In genomic region chr17:79761894-79762570, GRCh38 we compare ENCODE assay signal across 23 cellular contexts. TPM values are rescaled to one million over a fixed set of nuclear protein-coding genes. Genes with fewer than 3 reads are reported as not detected.
DNase-seq lines count a peak whose midpoint lies in the region; ATAC-seq, FAIRE-seq and TF ChIP-seq lines count a peak whose summit lies in the region.
"Had no signal": no experiment of that assay in that cellular context is flagged by ENCODE, and none has a peak within 500 bp of the region (broad histone marks: within the 10 kb centered on the region; RNA-seq: fewer than 3 reads in every experiment).

No MANE protein-coding gene starts in this region.

- no peak overlapping the region for H3K9ac ChIP-seq in kidney (ENCODE audit: low read length in 2 of 2)

- no peaks in the 10 kb centered on the region for H3K79me2 ChIP-seq in osteoblast (ENCODE audit: insufficient read depth, low read length)

- H4K20me1 ChIP-seq in osteoblast (ENCODE audit: insufficient read depth, low read length), result no peaks in the 10 kb centered on the region

- no peak overlapping the region for H3K4me2 ChIP-seq in osteoblast (ENCODE audit: insufficient read depth, low read length)

- TF ChIP-seq CTCF in kidney (IDR thresholded peaks at IDR 0.05; ENCODE audit: borderline replicate concordance, extremely low read depth, insufficient read depth) (no peak), osteoblast (IDR thresholded peaks at IDR 0.05; ENCODE audit: extremely low read depth, low read depth, low read length) (no peak)

- ATAC-seq in activated T-cell treated with anti-CD3 and anti-CD28 coated beads, Interleukin-2, amount 50 U/mL, for 4 hours, result no peak
- no peak for ATAC-seq in HG02623 (IDR thresholded peaks at IDR 0.05; ENCODE audit: unreplicated experiment)

- no peak overlapping the region for H3K4me3 ChIP-seq in kidney (ENCODE audit: low read length in 2 of 2)
- no peak overlapping the region for H3K4me3 ChIP-seq in osteoblast (ENCODE audit: insufficient read depth, low read length)
- H3K4me3 ChIP-seq: MG63 had no signal

- H3K4me3 Mint-ChIP-seq in activated naive CD4-positive, alpha-beta T cell treated with anti-CD3 and anti-CD28 coated beads, Interleukin-2, amount 50 U/mL, for 24 hours, result no peak overlapping the region
- no peak overlapping the region for H3K4me3 Mint-ChIP-seq in activated T-cell treated with anti-CD3 and anti-CD28 coated beads, Interleukin-2, amount 50 U/mL, for 4 hours

- H3K27ac ChIP-seq in kidney (ENCODE audit: low read depth in 2 of 2, low read length in 2 of 2) (no peak overlapping the region), osteoblast (ENCODE audit: low read depth, low read length) (no peak overlapping the region)

- H3K27ac Mint-ChIP-seq in activated naive CD4-positive, alpha-beta T cell treated with anti-CD3 and anti-CD28 coated beads, Interleukin-2, amount 50 U/mL, for 24 hours, result peak overlapping the region; percentile 4

- H3K9me3 ChIP-seq in kidney (ENCODE audit: control insufficient read depth in 1 of 2, low read length in 2 of 2) (no peaks in the 10 kb centered on the region), osteoblast (ENCODE audit: low read depth, low read length) (no peaks in the 10 kb centered on the region)
- H3K9me3 ChIP-seq: MG63 had no signal

- H3K9me3 Mint-ChIP-seq in activated naive CD4-positive, alpha-beta T cell treated with anti-CD3 and anti-CD28 coated beads, Interleukin-2, amount 50 U/mL, for 24 hours, result no peaks in the 10 kb centered on the region
- H3K9me3 Mint-ChIP-seq in activated T-cell treated with anti-CD3 and anti-CD28 coated beads, Interleukin-2, amount 50 U/mL, for 4 hours, result no peaks in the 10 kb centered on the region

- no peaks in the 10 kb centered on the region for H3K36me3 Mint-ChIP-seq in activated naive CD4-positive, alpha-beta T cell treated with anti-CD3 and anti-CD28 coated beads, Interleukin-2, amount 50 U/mL, for 24 hours
- H3K36me3 Mint-ChIP-seq in activated T-cell treated with anti-CD3 and anti-CD28 coated beads, Interleukin-2, amount 50 U/mL, for 4 hours (ENCODE audit: insufficient read depth), result no peaks in the 10 kb centered on the region

- no peaks in the 10 kb centered on the region for H3K4me1 ChIP-seq in kidney (ENCODE audit: control insufficient read depth in 1 of 2, insufficient read depth in 1 of 2, low read depth in 1 of 2, low read length in 2 of 2)
- no peaks in the 10 kb centered on the region for H3K4me1 ChIP-seq in osteoblast (ENCODE audit: insufficient read depth, low read length)

- H3K27me3 Mint-ChIP-seq in activated naive CD4-positive, alpha-beta T cell treated with anti-CD3 and anti-CD28 coated beads, Interleukin-2, amount 50 U/mL, for 24 hours, result peaks cover 5% of the 10 kb centered on the region
- H3K27me3 Mint-ChIP-seq in activated T-cell treated with anti-CD3 and anti-CD28 coated beads, Interleukin-2, amount 50 U/mL, for 4 hours (ENCODE audit: low read depth), result peaks cover 11% of the 10 kb centered on the region

- H3K27me3 ChIP-seq in osteoblast (ENCODE audit: insufficient read depth, low read length), result peaks cover 9% of the 10 kb centered on the region
- H3K27me3 ChIP-seq: MG63 had no signal

- no peaks in the 10 kb centered on the region for H3K4me1 Mint-ChIP-seq in activated naive CD4-positive, alpha-beta T cell treated with anti-CD3 and anti-CD28 coated beads, Interleukin-2, amount 50 U/mL, for 24 hours
- H3K4me1 Mint-ChIP-seq in activated T-cell treated with anti-CD3 and anti-CD28 coated beads, Interleukin-2, amount 50 U/mL, for 4 hours (ENCODE audit: low read depth), result no peaks in the 10 kb centered on the region

- no peaks in the 10 kb centered on the region for H3K36me3 ChIP-seq in kidney (ENCODE audit: control insufficient read depth in 1 of 2, insufficient read depth in 2 of 2, low read length in 2 of 2)
- no peaks in the 10 kb centered on the region for H3K36me3 ChIP-seq in osteoblast (ENCODE audit: insufficient read depth, low read length)
- H3K36me3 ChIP-seq: MG63 had no signal

- H2AFZ ChIP-seq in osteoblast (ENCODE audit: low read length), result no peak overlapping the region

- intact Hi-C loops in kidney (cut with DNase I), result no loop called here

- DNase-seq in activated naive CD4-positive, alpha-beta T cell (lab: John Stamatoyannopoulos, UW), result no peak
- DNase-seq in NCI-H1694 (lab: John Stamatoyannopoulos, UW) (peak; percentile 57), kidney (peak; percentile 61), osteoblast (ENCODE audit: insufficient read length, low spot score, missing footprints) (peak; percentile 31)
- DNase-seq in activated T-cell treated with anti-CD3 and anti-CD28 coated beads, Interleukin-2, amount 50 U/mL, for 4 hours, result no peak
- DNase-seq in activated CD4-positive, alpha-beta T cell treated with anti-CD3 and anti-CD28 coated beads for 48 hours, result no peak
- DNase-seq: AML-193, DMS79, MG63, NCI-H1417, NCI-H2029, NCI-H446, NCI-H526, OCI-M1 had no signal

- no peak for FAIRE-seq in kidney (lab: Jason Lieb, UNC)
- FAIRE-seq: D721Med, H54, RCC 7860 had no signal

RNA-seq across cellular contexts. Expression of gene CBX2, which starts 15.9 kb away (rescaled TPM):
- total RNA-seq in kidney (3.5 TPM), osteoblast (0.88 and 1.1 TPM in 2 replicates)
- polyA plus RNA-seq in kidney (ENCODE audit: insufficient read depth, low read depth, low replicate concordance), result 2.2 TPM
- 1 to 10 TPM; 1.0 to 2.6 (median 1.4) TPM for total RNA-seq in activated T-cell treated with anti-CD3 and anti-CD28 coated beads, Interleukin-2, amount 50 U/mL, for 4 hours

RNA-seq across cellular contexts. Expression of gene ENPP7, which starts 31.3 kb away (rescaled TPM):
- total RNA-seq in kidney (0.94 TPM), osteoblast (not detected in 2 replicates)
- polyA plus RNA-seq in kidney (ENCODE audit: insufficient read depth, low read depth, low replicate concordance), result 3.7 TPM
- not detected for total RNA-seq in activated T-cell treated with anti-CD3 and anti-CD28 coated beads, Interleukin-2, amount 50 U/mL, for 4 hours
- total RNA-seq: A172, LHCN-M2, SK-MEL-5 had no signal
- polyA plus RNA-seq: AG04450 had no signal

RNA-seq across cellular contexts. Expression of gene CBX8, which starts 34.8 kb away (rescaled TPM):
- 6.2 TPM for total RNA-seq in kidney
- 3.5 TPM for polyA plus RNA-seq in kidney (ENCODE audit: insufficient read depth, low read depth, low replicate concordance)
- 2.4 and 3.3 TPM in 2 replicates for total RNA-seq in osteoblast
- 1 to 10 TPM; 1.7 to 4.3 (median 3.1) TPM for total RNA-seq in activated T-cell treated with anti-CD3 and anti-CD28 coated beads, Interleukin-2, amount 50 U/mL, for 4 hours

Comparison
In these comparisons a context has a peak if more than half of its experiments do, and no peak if none do; other contexts are left out.
1. DNase-seq: peak in NCI-H1694 (single experiment), kidney (single experiment) and osteoblast (single experiment); none in activated naive CD4-positive, alpha-beta T cell (0 of 4), activated T-cell treated with anti-CD3 and anti-CD28 coated beads, Interleukin-2, amount 50 U/mL, for 4 hours (single experiment) and activated CD4-positive, alpha-beta T cell treated with anti-CD3 and anti-CD28 coated beads for 48 hours (single experiment).